19 cellular contexts compared by ENCODE assay signal in the genomic region with DNA sequence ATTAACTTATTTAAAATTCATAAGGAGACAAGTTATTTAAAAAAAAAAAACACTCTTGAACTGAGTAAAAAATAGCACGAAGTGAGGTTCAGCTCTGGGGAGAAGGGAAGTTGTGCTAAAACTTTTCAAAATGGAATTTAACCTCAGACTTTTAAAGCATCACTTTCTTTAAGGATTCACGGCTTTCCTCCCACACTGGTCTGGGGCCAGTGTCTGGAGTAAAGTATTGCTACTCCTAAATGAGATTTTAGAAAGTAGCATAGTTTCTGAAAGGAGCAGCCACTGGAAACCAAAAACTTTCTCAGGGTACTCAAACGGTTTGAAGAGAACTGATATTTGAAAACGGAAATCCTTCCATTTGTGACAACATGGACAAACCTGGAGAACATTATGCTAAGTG.
"Had no signal": no experiment of that assay in that cellular context is flagged by ENCODE, and none has a peak within 500 bp of the region (broad histone marks: within the 10 kb centered on the region; RNA-seq: fewer than 3 reads in every experiment).

No MANE protein-coding gene starts in this region.

- H3K4me3 ChIP-seq: colonic mucosa, gastrocnemius medialis, left ventricle myocardium inferior, prostate gland, right lobe of liver had no signal

- H3K36me3 Mint-ChIP-seq: activated CD8-positive, alpha-beta memory T cell treated with anti-CD3 and anti-CD28 coated beads, Interleukin-2, amount 10 ng/mL, durations not matched to agents 7 days and 5 days; activated naive CD4-positive, alpha-beta T cell treated with anti-CD3 and anti-CD28 coated beads, Interleukin-2, amount 50 U/mL, for 72 hours had no signal

- H3K27me3 ChIP-seq: colonic mucosa, gastrocnemius medialis, right lobe of liver had no signal

- H3K4me3 Mint-ChIP-seq: activated CD8-positive, alpha-beta memory T cell treated with anti-CD3 and anti-CD28 coated beads, Interleukin-2, amount 10 ng/mL, durations not matched to agents 7 days and 5 days; activated T-cell treated with anti-CD3 and anti-CD28 coated beads, Interleukin-2, amount 50 U/mL, for 24 hours; naive thymus-derived CD4-positive, alpha-beta T cell; T-helper 2 cell treated with Interferon-gamma antibody and Interleukin-4, amounts not matched to agents 5 μg/mL and 100 μg/mL, for 36 hours had no signal

- DNase-seq: activated CD4-positive, alpha-beta T cell treated with anti-CD3 and anti-CD28 coated beads for 1 hour; activated CD4-positive, alpha-beta T cell treated with anti-CD3 and anti-CD28 coated beads, Interleukin-2, amount 50 U/mL, for 48 hours; activated CD8-positive, alpha-beta memory T cell treated with anti-CD3 and anti-CD28 coated beads, Interleukin-2, amount 10 ng/mL, durations not matched to agents 7 days and 5 days; activated effector memory CD4-positive, alpha-beta T cell treated with anti-CD3 and anti-CD28 coated beads, Interleukin-2, amount 50 U/mL, for 16 hours; activated T-cell treated with anti-CD3 and anti-CD28 coated beads, Interleukin-2, amount 50 U/mL, for 24 hours; anterior cingulate cortex; colonic mucosa; effector CD4-positive, alpha-beta T cell; gastrocnemius medialis; islet precursor cell; left ventricle myocardium inferior; naive thymus-derived CD4-positive, alpha-beta T cell; occipital lobe; right lobe of liver; stimulated activated CD4-positive, alpha-beta T cell treated with anti-CD3 and anti-CD28 coated beads, Interleukin-2, amount 100 ng/mL, for 48 hours; stimulated activated naive CD4-positive, alpha-beta T cell treated with Interleukin-2 at 50 U/mL for 16 hours had no signal

- ATAC-seq: activated CD8-positive, alpha-beta memory T cell treated with anti-CD3 and anti-CD28 coated beads, Interleukin-2, amount 10 ng/mL, durations not matched to agents 7 days and 5 days; activated naive CD4-positive, alpha-beta T cell treated with anti-CD3 and anti-CD28 coated beads, Interleukin-2, amount 50 U/mL, for 72 hours; gastrocnemius medialis; naive thymus-derived CD4-positive, alpha-beta T cell; right lobe of liver had no signal

- H3K9me3 Mint-ChIP-seq: activated naive CD4-positive, alpha-beta T cell treated with anti-CD3 and anti-CD28 coated beads, Interleukin-2, amount 50 U/mL, for 72 hours; activated T-cell treated with anti-CD3 and anti-CD28 coated beads, Interleukin-2, amount 50 U/mL, for 24 hours; naive thymus-derived CD4-positive, alpha-beta T cell; T-helper 2 cell treated with Interferon-gamma antibody and Interleukin-4, amounts not matched to agents 5 μg/mL and 100 μg/mL, for 36 hours had no signal

- H3K9me3 ChIP-seq: colonic mucosa, gastrocnemius medialis, prostate gland, right lobe of liver had no signal

- H3K36me3 ChIP-seq: colonic mucosa, gastrocnemius medialis, left ventricle myocardium inferior, prostate gland, right lobe of liver had no signal

- H3K27ac Mint-ChIP-seq: activated CD8-positive, alpha-beta memory T cell treated with anti-CD3 and anti-CD28 coated beads, Interleukin-2, amount 10 ng/mL, durations not matched to agents 7 days and 5 days; activated naive CD4-positive, alpha-beta T cell treated with anti-CD3 and anti-CD28 coated beads, Interleukin-2, amount 50 U/mL, for 72 hours; activated T-cell treated with anti-CD3 and anti-CD28 coated beads, Interleukin-2, amount 50 U/mL, for 24 hours; naive thymus-derived CD4-positive, alpha-beta T cell; T-helper 2 cell treated with Interferon-gamma antibody and Interleukin-4, amounts not matched to agents 5 μg/mL and 100 μg/mL, for 36 hours had no signal

- H3K4me1 ChIP-seq: colonic mucosa, gastrocnemius medialis, prostate gland had no signal

- H3K27ac ChIP-seq: colonic mucosa, left ventricle myocardium inferior, prostate gland had no signal
